ENCODE assay signal across 1 cellular context in the genomic region with DNA sequence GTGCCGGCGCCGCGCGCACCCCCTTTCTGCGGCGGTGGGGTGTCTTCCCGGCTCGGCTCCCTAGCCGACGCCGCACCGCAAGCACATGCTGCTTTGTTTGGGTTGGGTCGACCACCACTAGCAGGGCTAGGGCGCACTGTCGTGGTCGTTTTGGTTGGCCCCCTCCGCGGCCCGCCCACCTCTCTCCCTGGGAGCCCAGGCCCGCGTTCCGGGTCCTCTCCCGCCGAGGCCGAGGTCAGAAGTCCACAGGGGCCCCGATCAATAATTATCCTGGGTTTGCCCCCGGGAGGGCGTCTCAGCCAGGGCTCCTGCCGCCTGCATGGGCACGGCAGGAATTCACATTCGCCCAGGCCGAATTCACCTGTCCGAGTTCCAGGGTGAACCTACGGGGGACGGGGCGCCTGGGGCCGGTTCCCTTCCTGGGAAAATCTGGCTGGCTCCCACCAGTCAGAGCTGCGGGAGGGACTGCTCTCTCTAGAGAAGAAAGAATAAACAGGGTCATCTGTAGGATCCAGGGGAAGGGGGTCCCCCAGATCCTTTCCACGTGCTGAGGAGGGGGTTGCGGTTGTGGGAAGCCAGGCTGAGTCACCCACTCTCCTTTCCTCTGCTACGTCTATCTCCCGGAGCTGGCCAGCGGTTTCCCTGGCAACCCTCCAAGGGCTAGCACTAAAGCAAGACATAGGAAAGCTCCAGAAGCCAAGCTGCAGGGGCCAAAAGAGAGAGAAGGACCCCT.
TF ChIP-seq lines count a peak whose summit lies in the region.

No MANE protein-coding gene starts in this region.

TF ChIP-seq in HEK293, 187 proteins besides CTCF, POLR2A, EP300 and RAD21 (continued from another document and continues in another):
- TF ChIP-seq ZIC2 (tag by site-specific recombination; IDR thresholded peaks at IDR 0.05) = peak; percentile 99
- TF ChIP-seq ZNF677 (tag by site-specific recombination; IDR thresholded peaks at IDR 0.05) = no peak
- no peak for TF ChIP-seq ZNF248 (tag by site-specific recombination; IDR thresholded peaks at IDR 0.05)
- TF ChIP-seq ZSCAN23 (tag by site-specific recombination; IDR thresholded peaks at IDR 0.05) = no peak
- TF ChIP-seq ZNF654 (tag by site-specific recombination; IDR thresholded peaks at IDR 0.05; ENCODE audit: low read depth) = no peak
- TF ChIP-seq ZNF2 (tag by site-specific recombination; IDR thresholded peaks at IDR 0.05) = no peak
- no peak for TF ChIP-seq ZNF623 (tag by site-specific recombination; IDR thresholded peaks at IDR 0.05)
- TF ChIP-seq, protein P1, sequence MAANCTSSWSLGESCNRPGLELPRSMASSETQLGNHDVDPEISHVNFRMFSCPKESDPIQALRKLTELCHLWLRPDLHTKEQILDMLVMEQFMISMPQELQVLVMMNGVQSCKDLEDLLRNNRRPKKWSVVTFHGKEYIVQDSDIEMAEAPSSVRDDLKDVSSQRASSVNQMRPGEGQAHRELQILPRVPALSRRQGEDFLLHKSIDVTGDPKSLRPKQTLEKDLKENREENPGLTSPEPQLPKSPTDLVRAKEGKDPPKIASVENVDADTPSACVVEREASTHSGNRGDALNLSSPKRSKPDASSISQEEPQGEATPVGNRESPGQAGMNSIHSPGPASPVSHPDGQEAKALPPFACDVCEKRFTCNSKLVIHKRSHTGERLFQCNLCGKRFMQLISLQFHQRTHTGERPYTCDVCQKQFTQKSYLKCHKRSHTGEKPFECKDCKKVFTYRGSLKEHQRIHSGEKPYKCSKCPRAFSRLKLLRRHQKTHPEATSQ (tag by site-specific recombination; IDR thresholded peaks at IDR 0.05) = 0 out of 2 replicates have a peak, but pooled peaks have one; percentile 19
- no peak for TF ChIP-seq ZNF585B (tag by site-specific recombination; IDR thresholded peaks at IDR 0.05)
- TF ChIP-seq ZNF302 (tag by site-specific recombination; IDR thresholded peaks at IDR 0.05; ENCODE audit: low read depth) = no peak
- TF ChIP-seq WT1 (tag by site-specific recombination; IDR thresholded peaks at IDR 0.05) = no peak
- TF ChIP-seq, protein P2, sequence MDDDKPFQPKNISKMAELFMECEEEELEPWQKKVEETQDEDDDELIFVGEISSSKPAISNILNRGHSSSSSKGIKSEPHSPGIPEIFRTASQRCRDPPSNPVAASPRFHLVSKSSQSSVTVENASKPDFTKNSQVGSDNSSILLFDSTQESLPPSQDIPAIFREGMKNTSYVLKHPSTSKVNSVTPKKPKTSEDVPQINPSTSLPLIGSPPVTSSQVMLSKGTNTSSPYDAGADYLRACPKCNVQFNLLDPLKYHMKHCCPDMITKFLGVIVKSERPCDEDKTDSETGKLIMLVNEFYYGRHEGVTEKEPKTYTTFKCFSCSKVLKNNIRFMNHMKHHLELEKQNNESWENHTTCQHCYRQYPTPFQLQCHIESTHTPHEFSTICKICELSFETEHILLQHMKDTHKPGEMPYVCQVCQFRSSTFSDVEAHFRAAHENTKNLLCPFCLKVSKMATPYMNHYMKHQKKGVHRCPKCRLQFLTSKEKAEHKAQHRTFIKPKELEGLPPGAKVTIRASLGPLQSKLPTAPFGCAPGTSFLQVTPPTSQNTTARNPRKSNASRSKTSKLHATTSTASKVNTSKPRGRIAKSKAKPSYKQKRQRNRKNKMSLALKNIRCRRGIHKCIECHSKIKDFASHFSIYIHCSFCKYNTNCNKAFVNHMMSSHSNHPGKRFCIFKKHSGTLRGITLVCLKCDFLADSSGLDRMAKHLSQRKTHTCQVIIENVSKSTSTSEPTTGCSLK (tag by site-specific recombination; IDR thresholded peaks at IDR 0.05) = no peak
- TF ChIP-seq, protein P3, sequence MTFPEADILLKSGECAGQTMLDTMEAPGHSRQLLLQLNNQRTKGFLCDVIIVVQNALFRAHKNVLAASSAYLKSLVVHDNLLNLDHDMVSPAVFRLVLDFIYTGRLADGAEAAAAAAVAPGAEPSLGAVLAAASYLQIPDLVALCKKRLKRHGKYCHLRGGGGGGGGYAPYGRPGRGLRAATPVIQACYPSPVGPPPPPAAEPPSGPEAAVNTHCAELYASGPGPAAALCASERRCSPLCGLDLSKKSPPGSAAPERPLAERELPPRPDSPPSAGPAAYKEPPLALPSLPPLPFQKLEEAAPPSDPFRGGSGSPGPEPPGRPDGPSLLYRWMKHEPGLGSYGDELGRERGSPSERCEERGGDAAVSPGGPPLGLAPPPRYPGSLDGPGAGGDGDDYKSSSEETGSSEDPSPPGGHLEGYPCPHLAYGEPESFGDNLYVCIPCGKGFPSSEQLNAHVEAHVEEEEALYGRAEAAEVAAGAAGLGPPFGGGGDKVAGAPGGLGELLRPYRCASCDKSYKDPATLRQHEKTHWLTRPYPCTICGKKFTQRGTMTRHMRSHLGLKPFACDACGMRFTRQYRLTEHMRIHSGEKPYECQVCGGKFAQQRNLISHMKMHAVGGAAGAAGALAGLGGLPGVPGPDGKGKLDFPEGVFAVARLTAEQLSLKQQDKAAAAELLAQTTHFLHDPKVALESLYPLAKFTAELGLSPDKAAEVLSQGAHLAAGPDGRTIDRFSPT (tag by site-specific recombination; IDR thresholded peaks at IDR 0.05) = 0 out of 2 replicates have a peak, but pooled peaks have one; percentile 31
- TF ChIP-seq, protein P4, sequence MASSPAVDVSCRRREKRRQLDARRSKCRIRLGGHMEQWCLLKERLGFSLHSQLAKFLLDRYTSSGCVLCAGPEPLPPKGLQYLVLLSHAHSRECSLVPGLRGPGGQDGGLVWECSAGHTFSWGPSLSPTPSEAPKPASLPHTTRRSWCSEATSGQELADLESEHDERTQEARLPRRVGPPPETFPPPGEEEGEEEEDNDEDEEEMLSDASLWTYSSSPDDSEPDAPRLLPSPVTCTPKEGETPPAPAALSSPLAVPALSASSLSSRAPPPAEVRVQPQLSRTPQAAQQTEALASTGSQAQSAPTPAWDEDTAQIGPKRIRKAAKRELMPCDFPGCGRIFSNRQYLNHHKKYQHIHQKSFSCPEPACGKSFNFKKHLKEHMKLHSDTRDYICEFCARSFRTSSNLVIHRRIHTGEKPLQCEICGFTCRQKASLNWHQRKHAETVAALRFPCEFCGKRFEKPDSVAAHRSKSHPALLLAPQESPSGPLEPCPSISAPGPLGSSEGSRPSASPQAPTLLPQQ (tag by site-specific recombination; IDR thresholded peaks at IDR 0.05) = 0 out of 2 replicates have a peak, but pooled peaks have one; percentile 15
- no peak for TF ChIP-seq ZNF670 (tag by site-specific recombination; IDR thresholded peaks at IDR 0.05; ENCODE audit: low read depth)
- TF ChIP-seq HOXC10 (CRISPR knock-in tag; IDR thresholded peaks at IDR 0.05) = no peak
- TF ChIP-seq GLI4 (tag by site-specific recombination; IDR thresholded peaks at IDR 0.05) = no peak
- no peak for TF ChIP-seq ZNF214 (tag by site-specific recombination; IDR thresholded peaks at IDR 0.05; ENCODE audit: borderline replicate concordance)
- TF ChIP-seq, protein P5, sequence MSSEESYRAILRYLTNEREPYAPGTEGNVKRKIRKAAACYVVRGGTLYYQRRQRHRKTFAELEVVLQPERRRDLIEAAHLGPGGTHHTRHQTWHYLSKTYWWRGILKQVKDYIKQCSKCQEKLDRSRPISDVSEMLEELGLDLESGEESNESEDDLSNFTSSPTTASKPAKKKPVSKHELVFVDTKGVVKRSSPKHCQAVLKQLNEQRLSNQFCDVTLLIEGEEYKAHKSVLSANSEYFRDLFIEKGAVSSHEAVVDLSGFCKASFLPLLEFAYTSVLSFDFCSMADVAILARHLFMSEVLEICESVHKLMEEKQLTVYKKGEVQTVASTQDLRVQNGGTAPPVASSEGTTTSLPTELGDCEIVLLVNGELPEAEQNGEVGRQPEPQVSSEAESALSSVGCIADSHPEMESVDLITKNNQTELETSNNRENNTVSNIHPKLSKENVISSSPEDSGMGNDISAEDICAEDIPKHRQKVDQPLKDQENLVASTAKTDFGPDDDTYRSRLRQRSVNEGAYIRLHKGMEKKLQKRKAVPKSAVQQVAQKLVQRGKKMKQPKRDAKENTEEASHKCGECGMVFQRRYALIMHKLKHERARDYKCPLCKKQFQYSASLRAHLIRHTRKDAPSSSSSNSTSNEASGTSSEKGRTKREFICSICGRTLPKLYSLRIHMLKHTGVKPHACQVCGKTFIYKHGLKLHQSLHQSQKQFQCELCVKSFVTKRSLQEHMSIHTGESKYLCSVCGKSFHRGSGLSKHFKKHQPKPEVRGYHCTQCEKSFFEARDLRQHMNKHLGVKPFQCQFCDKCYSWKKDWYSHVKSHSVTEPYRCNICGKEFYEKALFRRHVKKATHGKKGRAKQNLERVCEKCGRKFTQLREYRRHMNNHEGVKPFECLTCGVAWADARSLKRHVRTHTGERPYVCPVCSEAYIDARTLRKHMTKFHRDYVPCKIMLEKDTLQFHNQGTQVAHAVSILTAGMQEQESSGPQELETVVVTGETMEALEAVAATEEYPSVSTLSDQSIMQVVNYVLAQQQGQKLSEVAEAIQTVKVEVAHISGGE (tag by site-specific recombination; conservative IDR thresholded peaks at IDR 0.05; ENCODE audit: low read depth) = 0 out of 2 replicates have a peak, but pooled peaks have one; percentile 18
- TF ChIP-seq, protein P6, sequence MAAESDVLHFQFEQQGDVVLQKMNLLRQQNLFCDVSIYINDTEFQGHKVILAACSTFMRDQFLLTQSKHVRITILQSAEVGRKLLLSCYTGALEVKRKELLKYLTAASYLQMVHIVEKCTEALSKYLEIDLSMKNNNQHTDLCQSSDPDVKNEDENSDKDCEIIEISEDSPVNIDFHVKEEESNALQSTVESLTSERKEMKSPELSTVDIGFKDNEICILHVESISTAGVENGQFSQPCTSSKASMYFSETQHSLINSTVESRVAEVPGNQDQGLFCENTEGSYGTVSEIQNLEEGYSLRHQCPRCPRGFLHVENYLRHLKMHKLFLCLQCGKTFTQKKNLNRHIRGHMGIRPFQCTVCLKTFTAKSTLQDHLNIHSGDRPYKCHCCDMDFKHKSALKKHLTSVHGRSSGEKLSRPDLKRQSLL (tag by site-specific recombination; IDR thresholded peaks at IDR 0.05) = no peak
- TF ChIP-seq ZNF76 (tag by site-specific recombination; IDR thresholded peaks at IDR 0.05; ENCODE audit: borderline replicate concordance, low read depth) = no peak
- TF ChIP-seq KLF16 (tag by site-specific recombination; IDR thresholded peaks at IDR 0.05) = no peak
- TF ChIP-seq ZNF629 (tag by site-specific recombination; IDR thresholded peaks at IDR 0.05) = peak; percentile 17; the same call in 1 of the 2 replicates
- 0 out of 2 replicates have a peak, but pooled peaks have one; percentile 17 for TF ChIP-seq ZNF366 (tag by site-specific recombination; conservative IDR thresholded peaks at IDR 0.05)
- no peak for TF ChIP-seq ZNF121 (tag by site-specific recombination; IDR thresholded peaks at IDR 0.05)
- no peak for TF ChIP-seq ZNF391 (tag by site-specific recombination; IDR thresholded peaks at IDR 0.05; ENCODE audit: borderline replicate concordance, low read depth)
- TF ChIP-seq, protein P7, sequence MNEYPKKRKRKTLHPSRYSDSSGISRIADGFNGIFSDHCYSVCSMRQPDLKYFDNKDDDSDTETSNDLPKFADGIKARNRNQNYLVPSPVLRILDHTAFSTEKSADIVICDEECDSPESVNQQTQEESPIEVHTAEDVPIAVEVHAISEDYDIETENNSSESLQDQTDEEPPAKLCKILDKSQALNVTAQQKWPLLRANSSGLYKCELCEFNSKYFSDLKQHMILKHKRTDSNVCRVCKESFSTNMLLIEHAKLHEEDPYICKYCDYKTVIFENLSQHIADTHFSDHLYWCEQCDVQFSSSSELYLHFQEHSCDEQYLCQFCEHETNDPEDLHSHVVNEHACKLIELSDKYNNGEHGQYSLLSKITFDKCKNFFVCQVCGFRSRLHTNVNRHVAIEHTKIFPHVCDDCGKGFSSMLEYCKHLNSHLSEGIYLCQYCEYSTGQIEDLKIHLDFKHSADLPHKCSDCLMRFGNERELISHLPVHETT (tag by site-specific recombination; IDR thresholded peaks at IDR 0.05) = no peak
- TF ChIP-seq KLF7 (tag by site-specific recombination; IDR thresholded peaks at IDR 0.05; ENCODE audit: borderline replicate concordance) = no peak
- peak; percentile 75 for TF ChIP-seq ZNF777 (tag by site-specific recombination; IDR thresholded peaks at IDR 0.05; ENCODE audit: borderline replicate concordance)
- TF ChIP-seq ZNF184 (tag by site-specific recombination; IDR thresholded peaks at IDR 0.05) = no peak
- no peak for TF ChIP-seq BCL11B (tag by site-specific recombination; IDR thresholded peaks at IDR 0.05; ENCODE audit: low read depth)
- TF ChIP-seq, protein P8, sequence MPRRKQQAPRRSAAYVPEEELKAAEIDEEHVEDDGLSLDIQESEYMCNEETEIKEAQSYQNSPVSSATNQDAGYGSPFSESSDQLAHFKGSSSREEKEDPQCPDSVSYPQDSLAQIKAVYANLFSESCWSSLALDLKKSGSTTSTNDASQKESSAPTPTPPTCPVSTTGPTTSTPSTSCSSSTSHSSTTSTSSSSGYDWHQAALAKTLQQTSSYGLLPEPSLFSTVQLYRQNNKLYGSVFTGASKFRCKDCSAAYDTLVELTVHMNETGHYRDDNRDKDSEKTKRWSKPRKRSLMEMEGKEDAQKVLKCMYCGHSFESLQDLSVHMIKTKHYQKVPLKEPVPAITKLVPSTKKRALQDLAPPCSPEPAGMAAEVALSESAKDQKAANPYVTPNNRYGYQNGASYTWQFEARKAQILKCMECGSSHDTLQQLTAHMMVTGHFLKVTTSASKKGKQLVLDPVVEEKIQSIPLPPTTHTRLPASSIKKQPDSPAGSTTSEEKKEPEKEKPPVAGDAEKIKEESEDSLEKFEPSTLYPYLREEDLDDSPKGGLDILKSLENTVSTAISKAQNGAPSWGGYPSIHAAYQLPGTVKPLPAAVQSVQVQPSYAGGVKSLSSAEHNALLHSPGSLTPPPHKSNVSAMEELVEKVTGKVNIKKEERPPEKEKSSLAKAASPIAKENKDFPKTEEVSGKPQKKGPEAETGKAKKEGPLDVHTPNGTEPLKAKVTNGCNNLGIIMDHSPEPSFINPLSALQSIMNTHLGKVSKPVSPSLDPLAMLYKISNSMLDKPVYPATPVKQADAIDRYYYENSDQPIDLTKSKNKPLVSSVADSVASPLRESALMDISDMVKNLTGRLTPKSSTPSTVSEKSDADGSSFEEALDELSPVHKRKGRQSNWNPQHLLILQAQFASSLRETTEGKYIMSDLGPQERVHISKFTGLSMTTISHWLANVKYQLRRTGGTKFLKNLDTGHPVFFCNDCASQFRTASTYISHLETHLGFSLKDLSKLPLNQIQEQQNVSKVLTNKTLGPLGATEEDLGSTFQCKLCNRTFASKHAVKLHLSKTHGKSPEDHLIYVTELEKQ (tag by site-specific recombination; IDR thresholded peaks at IDR 0.05; ENCODE audit: borderline replicate concordance) = no peak
- TF ChIP-seq ZNF341 (tag by site-specific recombination; IDR thresholded peaks at IDR 0.05; ENCODE audit: low read depth) = peak; percentile 40; the same call in 1 of the 2 replicates
- TF ChIP-seq ZFP41 (tag by site-specific recombination; IDR thresholded peaks at IDR 0.05; ENCODE audit: borderline replicate concordance) = no peak
- peak; percentile 94 for TF ChIP-seq GLIS2 (tag by site-specific recombination; IDR thresholded peaks at IDR 0.05)
- TF ChIP-seq, protein P9, sequence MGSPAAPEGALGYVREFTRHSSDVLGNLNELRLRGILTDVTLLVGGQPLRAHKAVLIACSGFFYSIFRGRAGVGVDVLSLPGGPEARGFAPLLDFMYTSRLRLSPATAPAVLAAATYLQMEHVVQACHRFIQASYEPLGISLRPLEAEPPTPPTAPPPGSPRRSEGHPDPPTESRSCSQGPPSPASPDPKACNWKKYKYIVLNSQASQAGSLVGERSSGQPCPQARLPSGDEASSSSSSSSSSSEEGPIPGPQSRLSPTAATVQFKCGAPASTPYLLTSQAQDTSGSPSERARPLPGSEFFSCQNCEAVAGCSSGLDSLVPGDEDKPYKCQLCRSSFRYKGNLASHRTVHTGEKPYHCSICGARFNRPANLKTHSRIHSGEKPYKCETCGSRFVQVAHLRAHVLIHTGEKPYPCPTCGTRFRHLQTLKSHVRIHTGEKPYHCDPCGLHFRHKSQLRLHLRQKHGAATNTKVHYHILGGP (tag by site-specific recombination; IDR thresholded peaks at IDR 0.05) = no peak
- TF ChIP-seq ZNF354C (tag by site-specific recombination; IDR thresholded peaks at IDR 0.05; ENCODE audit: borderline replicate concordance, low read depth) = no peak
